ENCODE assay signal across 1 cellular context in the genomic region with DNA sequence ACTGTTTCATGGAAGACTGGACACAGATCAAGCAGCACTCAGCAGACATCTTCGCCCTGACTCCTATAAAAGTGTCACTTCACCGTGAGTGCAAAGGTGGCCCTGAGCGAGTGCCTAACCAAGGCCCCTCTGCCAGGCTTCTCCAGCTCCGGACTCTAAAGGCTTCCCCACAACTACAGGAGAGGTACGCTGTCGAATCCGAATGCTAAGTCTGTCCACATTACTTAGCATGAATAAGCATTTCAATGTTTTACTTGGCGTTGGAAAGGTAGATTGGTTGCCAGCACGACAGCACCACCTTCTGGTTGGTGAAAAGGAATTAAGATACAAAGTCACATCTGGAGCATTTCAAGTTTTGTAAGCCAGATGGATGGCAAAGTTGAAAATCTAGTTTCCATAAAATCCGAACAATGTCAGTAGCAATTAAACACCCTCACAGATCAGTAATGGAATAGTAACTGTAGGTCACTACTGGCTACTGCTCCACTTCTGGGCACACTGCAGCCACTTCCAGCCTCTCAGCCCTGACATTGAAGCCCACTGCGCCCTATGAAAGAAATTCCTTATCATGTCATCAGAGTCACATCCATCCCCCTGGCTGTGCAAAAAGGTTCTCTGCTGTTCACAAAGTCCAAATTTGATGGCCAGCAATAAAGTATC.
TF ChIP-seq lines count a peak whose summit lies in the region.

No MANE protein-coding gene starts in this region.

TF ChIP-seq in K562, 482 proteins besides CTCF, POLR2A, EP300 and RAD21 (continued from another document):
- TF ChIP-seq JUND (IDR thresholded peaks at IDR 0.05; ENCODE audit: borderline replicate concordance, low read depth, low read length) (peak; percentile 26; the same call in 1 of the 2 replicates), JUND (tag; IDR thresholded peaks at IDR 0.05; ENCODE audit: borderline replicate concordance, low read depth, low read length) (peak; percentile 57; the same call in 1 of the 3 replicates), MEF2A (IDR thresholded peaks at IDR 0.05; ENCODE audit: control insufficient read depth, low read depth, low read length) (no peak), SMARCE1 (IDR thresholded peaks at IDR 0.05) (0 out of 2 replicates have a peak, but pooled peaks have one; percentile 14), TBL1XR1 (IDR thresholded peaks at IDR 0.05; ENCODE audit: low read length in 2 of 2) (no peak), ZBTB8A (IDR thresholded peaks at IDR 0.05; ENCODE audit: partially characterized antibody) (no peak), CC2D1A (IDR thresholded peaks at IDR 0.05) (peak; percentile 74; the same call in 1 of the 2 replicates), SP1 (CRISPR knock-in tag; IDR thresholded peaks at IDR 0.05) (no peak), PML (IDR thresholded peaks at IDR 0.05; ENCODE audit: low read length) (no peak), ZNF197 (CRISPR knock-in tag; IDR thresholded peaks at IDR 0.05; ENCODE audit: low read depth) (no peak), BACH1 (tag; IDR thresholded peaks at IDR 0.05) (peak; percentile 93), TAF15 (IDR thresholded peaks at IDR 0.05; ENCODE audit: low read depth, low read length) (no peak), BRF1 (IDR thresholded peaks at IDR 0.05; ENCODE audit: borderline replicate concordance, extremely low read depth, insufficient read length) (no peak), ZC3H8 (IDR thresholded peaks at IDR 0.05) (no peak)
- TF ChIP-seq, protein P1, sequence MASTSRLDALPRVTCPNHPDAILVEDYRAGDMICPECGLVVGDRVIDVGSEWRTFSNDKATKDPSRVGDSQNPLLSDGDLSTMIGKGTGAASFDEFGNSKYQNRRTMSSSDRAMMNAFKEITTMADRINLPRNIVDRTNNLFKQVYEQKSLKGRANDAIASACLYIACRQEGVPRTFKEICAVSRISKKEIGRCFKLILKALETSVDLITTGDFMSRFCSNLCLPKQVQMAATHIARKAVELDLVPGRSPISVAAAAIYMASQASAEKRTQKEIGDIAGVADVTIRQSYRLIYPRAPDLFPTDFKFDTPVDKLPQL (IDR thresholded peaks at IDR 0.05; ENCODE audit: extremely low read depth, insufficient read length), result no peak
- TF ChIP-seq, protein P2, sequence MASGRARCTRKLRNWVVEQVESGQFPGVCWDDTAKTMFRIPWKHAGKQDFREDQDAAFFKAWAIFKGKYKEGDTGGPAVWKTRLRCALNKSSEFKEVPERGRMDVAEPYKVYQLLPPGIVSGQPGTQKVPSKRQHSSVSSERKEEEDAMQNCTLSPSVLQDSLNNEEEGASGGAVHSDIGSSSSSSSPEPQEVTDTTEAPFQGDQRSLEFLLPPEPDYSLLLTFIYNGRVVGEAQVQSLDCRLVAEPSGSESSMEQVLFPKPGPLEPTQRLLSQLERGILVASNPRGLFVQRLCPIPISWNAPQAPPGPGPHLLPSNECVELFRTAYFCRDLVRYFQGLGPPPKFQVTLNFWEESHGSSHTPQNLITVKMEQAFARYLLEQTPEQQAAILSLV (tag; IDR thresholded peaks at IDR 0.05), result no peak
- TF ChIP-seq, protein P3, sequence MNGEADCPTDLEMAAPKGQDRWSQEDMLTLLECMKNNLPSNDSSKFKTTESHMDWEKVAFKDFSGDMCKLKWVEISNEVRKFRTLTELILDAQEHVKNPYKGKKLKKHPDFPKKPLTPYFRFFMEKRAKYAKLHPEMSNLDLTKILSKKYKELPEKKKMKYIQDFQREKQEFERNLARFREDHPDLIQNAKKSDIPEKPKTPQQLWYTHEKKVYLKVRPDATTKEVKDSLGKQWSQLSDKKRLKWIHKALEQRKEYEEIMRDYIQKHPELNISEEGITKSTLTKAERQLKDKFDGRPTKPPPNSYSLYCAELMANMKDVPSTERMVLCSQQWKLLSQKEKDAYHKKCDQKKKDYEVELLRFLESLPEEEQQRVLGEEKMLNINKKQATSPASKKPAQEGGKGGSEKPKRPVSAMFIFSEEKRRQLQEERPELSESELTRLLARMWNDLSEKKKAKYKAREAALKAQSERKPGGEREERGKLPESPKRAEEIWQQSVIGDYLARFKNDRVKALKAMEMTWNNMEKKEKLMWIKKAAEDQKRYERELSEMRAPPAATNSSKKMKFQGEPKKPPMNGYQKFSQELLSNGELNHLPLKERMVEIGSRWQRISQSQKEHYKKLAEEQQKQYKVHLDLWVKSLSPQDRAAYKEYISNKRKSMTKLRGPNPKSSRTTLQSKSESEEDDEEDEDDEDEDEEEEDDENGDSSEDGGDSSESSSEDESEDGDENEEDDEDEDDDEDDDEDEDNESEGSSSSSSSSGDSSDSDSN (IDR thresholded peaks at IDR 0.05; ENCODE audit: borderline replicate concordance in 1 of 2, low read depth in 2 of 2, low read length in 2 of 2), result peak in 1 of 2 experiments; percentile 44; a peak in 1 of 4 replicates
- TF ChIP-seq, protein P4, sequence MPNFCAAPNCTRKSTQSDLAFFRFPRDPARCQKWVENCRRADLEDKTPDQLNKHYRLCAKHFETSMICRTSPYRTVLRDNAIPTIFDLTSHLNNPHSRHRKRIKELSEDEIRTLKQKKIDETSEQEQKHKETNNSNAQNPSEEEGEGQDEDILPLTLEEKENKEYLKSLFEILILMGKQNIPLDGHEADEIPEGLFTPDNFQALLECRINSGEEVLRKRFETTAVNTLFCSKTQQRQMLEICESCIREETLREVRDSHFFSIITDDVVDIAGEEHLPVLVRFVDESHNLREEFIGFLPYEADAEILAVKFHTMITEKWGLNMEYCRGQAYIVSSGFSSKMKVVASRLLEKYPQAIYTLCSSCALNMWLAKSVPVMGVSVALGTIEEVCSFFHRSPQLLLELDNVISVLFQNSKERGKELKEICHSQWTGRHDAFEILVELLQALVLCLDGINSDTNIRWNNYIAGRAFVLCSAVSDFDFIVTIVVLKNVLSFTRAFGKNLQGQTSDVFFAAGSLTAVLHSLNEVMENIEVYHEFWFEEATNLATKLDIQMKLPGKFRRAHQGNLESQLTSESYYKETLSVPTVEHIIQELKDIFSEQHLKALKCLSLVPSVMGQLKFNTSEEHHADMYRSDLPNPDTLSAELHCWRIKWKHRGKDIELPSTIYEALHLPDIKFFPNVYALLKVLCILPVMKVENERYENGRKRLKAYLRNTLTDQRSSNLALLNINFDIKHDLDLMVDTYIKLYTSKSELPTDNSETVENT (CRISPR knock-in tag; IDR thresholded peaks at IDR 0.05), result no peak
